In the genomic region with DNA sequence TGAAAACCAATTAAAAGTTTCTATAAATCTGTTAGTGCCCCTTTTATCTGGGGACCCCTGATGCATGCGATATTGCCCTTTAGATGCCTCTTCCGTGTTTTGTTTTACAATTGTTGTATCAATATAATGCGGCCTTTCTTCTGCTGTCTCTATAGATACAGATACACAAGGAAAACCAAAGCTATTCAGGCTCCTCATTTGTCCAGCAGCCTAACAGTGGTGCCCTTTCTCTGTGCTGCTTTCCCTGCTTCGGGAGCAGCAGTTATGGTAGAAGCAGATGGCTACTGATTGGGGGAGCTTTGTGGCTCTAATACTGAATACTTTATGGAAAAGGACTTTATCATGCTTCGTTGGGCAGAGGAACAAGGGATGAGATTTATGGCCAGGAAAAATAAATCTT, we compare ENCODE assay signal across 20 cellular contexts. TPM values are rescaled to one million over a fixed set of nuclear protein-coding genes. Genes with fewer than 3 reads are reported as not detected.
A peak's percentile ranks its signal among the peaks of the same experiment; 100 is the strongest.
DNase-seq lines count a peak whose midpoint lies in the region; ATAC-seq and TF ChIP-seq lines count a peak whose summit lies in the region.
"Had no signal": no experiment of that assay in that cellular context is flagged by ENCODE, and none has a peak within 500 bp of the region (broad histone marks: within the 10 kb centered on the region; RNA-seq: fewer than 3 reads in every experiment).

No MANE protein-coding gene starts in this region.

- peak overlapping the region; percentile 37 for H3K4me3 Mint-ChIP-seq in activated naive CD4-positive, alpha-beta T cell treated with anti-CD3 and anti-CD28 coated beads, Interleukin-2, amount 10 ng/mL, durations not matched to agents 7 days and 5 days

- no peaks in the 10 kb centered on the region for H3K9me3 ChIP-seq in WERI-Rb-1 (ENCODE audit: severe bottlenecking)
- H3K9me3 ChIP-seq: heart left ventricle, uterus had no signal

- peaks cover 47% of the 10 kb centered on the region for H3K27me3 Mint-ChIP-seq in activated naive CD4-positive, alpha-beta T cell treated with anti-CD3 and anti-CD28 coated beads, Interleukin-2, amount 10 ng/mL, durations not matched to agents 7 days and 5 days

- H3K27ac ChIP-seq in WERI-Rb-1 (peak overlapping the region; percentile 78), layer of hippocampus (ENCODE audit: low read depth, low read length) (peak overlapping the region; percentile 73), temporal lobe (ENCODE audit: low read depth, low read length) (peak overlapping the region; percentile 78)
- H3K27ac ChIP-seq: heart left ventricle, HL-60, uterus had no signal

- no peaks in the 10 kb centered on the region for H3K9me3 Mint-ChIP-seq in activated naive CD4-positive, alpha-beta T cell treated with anti-CD3 and anti-CD28 coated beads, Interleukin-2, amount 10 ng/mL, durations not matched to agents 7 days and 5 days
- no peaks in the 10 kb centered on the region for H3K9me3 Mint-ChIP-seq in activated naive CD4-positive, alpha-beta T cell treated with anti-CD3 and anti-CD28 coated beads, Interleukin-2, amount 50 U/mL, for 72 hours
- H3K9me3 Mint-ChIP-seq: activated CD4-positive, alpha-beta memory T cell treated with anti-CD3 and anti-CD28 coated beads, Interleukin-2, amount 10 ng/mL, durations not matched to agents 7 days and 5 days; stimulated activated naive CD8-positive, alpha-beta T cell treated with anti-CD3 and anti-CD28 coated beads, Interleukin-15, Interleukin-2, amounts not matched to agents 100 ng/mL and 50 ng/mL, for 24 hours had no signal

- peaks cover 10% of the 10 kb centered on the region for H3K36me3 Mint-ChIP-seq in activated naive CD4-positive, alpha-beta T cell treated with anti-CD3 and anti-CD28 coated beads, Interleukin-2, amount 10 ng/mL, durations not matched to agents 7 days and 5 days
- peaks cover 0 to 8% of the 10 kb centered on the region in 2 donors for H3K36me3 Mint-ChIP-seq in activated naive CD4-positive, alpha-beta T cell treated with anti-CD3 and anti-CD28 coated beads, Interleukin-2, amount 50 U/mL, for 72 hours

- H3K27me3 ChIP-seq in WERI-Rb-1 (ENCODE audit: insufficient read depth, low read depth, severe bottlenecking): no peaks in the 10 kb centered on the region
- peaks cover 6% of the 10 kb centered on the region for H3K27me3 ChIP-seq in layer of hippocampus (ENCODE audit: control insufficient read depth, insufficient read depth, low read length)
- H3K27me3 ChIP-seq: uterus had no signal

- no peak for ATAC-seq in activated naive CD4-positive, alpha-beta T cell treated with anti-CD3 and anti-CD28 coated beads, Interleukin-2, amount 50 U/mL, for 72 hours
- no peak for ATAC-seq in GM21528 (IDR thresholded peaks at IDR 0.05; ENCODE audit: low FRiP score, unreplicated experiment)
- no peak for ATAC-seq in GM18861 (IDR thresholded peaks at IDR 0.05; ENCODE audit: unreplicated experiment)
- ATAC-seq: heart left ventricle had no signal

- peaks cover 43% of the 10 kb centered on the region for H3K4me1 Mint-ChIP-seq in activated naive CD4-positive, alpha-beta T cell treated with anti-CD3 and anti-CD28 coated beads, Interleukin-2, amount 10 ng/mL, durations not matched to agents 7 days and 5 days

- H3K27ac Mint-ChIP-seq in activated naive CD4-positive, alpha-beta T cell treated with anti-CD3 and anti-CD28 coated beads, Interleukin-2, amount 10 ng/mL, durations not matched to agents 7 days and 5 days: no peak overlapping the region
- no peak overlapping the region for H3K27ac Mint-ChIP-seq in activated naive CD4-positive, alpha-beta T cell treated with anti-CD3 and anti-CD28 coated beads, Interleukin-2, amount 50 U/mL, for 72 hours
- H3K27ac Mint-ChIP-seq: activated CD4-positive, alpha-beta memory T cell treated with anti-CD3 and anti-CD28 coated beads, Interleukin-2, amount 10 ng/mL, durations not matched to agents 7 days and 5 days; stimulated activated naive CD8-positive, alpha-beta T cell treated with anti-CD3 and anti-CD28 coated beads, Interleukin-15, Interleukin-2, amounts not matched to agents 100 ng/mL and 50 ng/mL, for 24 hours had no signal

- CTCF ChIA-PET in activated naive CD4-positive, alpha-beta T cell treated with anti-CD3 and anti-CD28 coated beads, Interleukin-2, amount 10 ng/mL, durations not matched to agents 7 days and 5 days (lab: Charles Lee): interaction anchor here (0.6 to 8.0 kb wide), 4 partner anchors 13 to 76 kb away, joined by 4 to 138 read pairs (median 64); partner anchors contain the start of gene PRDM8

- TF ChIP-seq CTCF in WERI-Rb-1 (IDR thresholded peaks at IDR 0.05; ENCODE audit: low read depth, low read length): no peak

- peak overlapping the region; percentile 5 for H3K4me3 ChIP-seq in WERI-Rb-1 (ENCODE audit: low read depth, low read length)
- H3K4me3 ChIP-seq: uterus had no signal

- no peak for DNase-seq in activated naive CD4-positive, alpha-beta T cell treated with anti-CD3 and anti-CD28 coated beads, Interleukin-2, amount 10 ng/mL, durations not matched to agents 7 days and 5 days
- DNase-seq in activated naive CD4-positive, alpha-beta T cell treated with anti-CD3 and anti-CD28 coated beads, Interleukin-2, amount 50 U/mL, for 72 hours (ENCODE audit: low spot score in 2 of 2): no peak
- DNase-seq in WERI-Rb-1 (peak; percentile 78), NCI-H510A treated with DMSO at 0.1 percent for 48 hours (lab: John Stamatoyannopoulos, UW) (no peak)
- DNase-seq: activated CD4-positive, alpha-beta memory T cell treated with anti-CD3 and anti-CD28 coated beads, Interleukin-2, amount 10 ng/mL, durations not matched to agents 7 days and 5 days; activated effector memory CD4-positive, alpha-beta T cell treated with Interleukin-2 at 50 U/mL for 16 hours; aorta; heart left ventricle; KBM-7; kidney; NCI-H1105; NCI-H2171 treated with DMSO at 0.1 percent for 48 hours; SHP77; uterus had no signal

- H3K36me3 ChIP-seq in WERI-Rb-1: peaks cover 19% of the 10 kb centered on the region
- H3K36me3 ChIP-seq: heart left ventricle, uterus had no signal

RNA-seq across cellular contexts. Expression of gene PRDM8, which starts 10.6 kb away (rescaled TPM):
- total RNA-seq in activated naive CD4-positive, alpha-beta T cell treated with anti-CD3 and anti-CD28 coated beads, Interleukin-2, amount 50 U/mL, for 72 hours: 1 to 10 TPM in 1 of 2 donors, under 1 TPM in 1; 0.56 to 3.8 TPM
- 26.1 TPM for total RNA-seq in temporal lobe
